ENCODE assay signal across 14 cellular contexts in genomic region chr10:59563506-59563905, GRCh38.
DNase-seq lines count a peak whose midpoint lies in the region; ATAC-seq and TF ChIP-seq lines count a peak whose summit lies in the region.
"Had no signal": no experiment of that assay in that cellular context is flagged by ENCODE, and none has a peak within 500 bp of the region (broad histone marks: within the 10 kb centered on the region; RNA-seq: fewer than 3 reads in every experiment).

No MANE protein-coding gene starts in this region.

- peak; percentile 83 for DNase-seq in AG10803 (ENCODE audit: low read depth)
- DNase-seq in HS-5 (ENCODE audit: low read depth): peak; percentile 37
- DNase-seq in epidermal melanocyte (ENCODE audit: insufficient read length, low spot score): peak; percentile 44
- peak; percentile 60 for DNase-seq in fibroblast of peridontal ligament (ENCODE audit: extremely low read depth)
- no peak for DNase-seq in DMS79 treated with DMSO at 0.1 percent for 48 hours (lab: John Stamatoyannopoulos, UW)
- no peak for DNase-seq in pons (ENCODE audit: low spot score)
- DNase-seq: 8988T; Caco-2; CD8-positive, alpha-beta memory T cell; GF-D8; H7 had no signal

- H3K4me3 ChIP-seq in AG10803 (ENCODE audit: low read length): no peak overlapping the region
- H3K4me3 ChIP-seq: GM23338 had no signal

- ATAC-seq in HG03039 (IDR thresholded peaks at IDR 0.05; ENCODE audit: unreplicated experiment): no peak
- ATAC-seq: GM23338, HepG2 had no signal

- TF ChIP-seq CTCF in AG10803 (conservative IDR thresholded peaks at IDR 0.05; ENCODE audit: low read length): no peak

Comparison
In these comparisons a context has a peak if more than half of its experiments do, and no peak if none do; other contexts are left out.
1. DNase-seq: peak in AG10803 (single experiment), HS-5 (single experiment), epidermal melanocyte (single experiment) and fibroblast of peridontal ligament (single experiment); none in DMS79 treated with DMSO at 0.1 percent for 48 hours (single experiment) and pons (single experiment).